10 cellular contexts compared by ENCODE assay signal in the genomic region with DNA sequence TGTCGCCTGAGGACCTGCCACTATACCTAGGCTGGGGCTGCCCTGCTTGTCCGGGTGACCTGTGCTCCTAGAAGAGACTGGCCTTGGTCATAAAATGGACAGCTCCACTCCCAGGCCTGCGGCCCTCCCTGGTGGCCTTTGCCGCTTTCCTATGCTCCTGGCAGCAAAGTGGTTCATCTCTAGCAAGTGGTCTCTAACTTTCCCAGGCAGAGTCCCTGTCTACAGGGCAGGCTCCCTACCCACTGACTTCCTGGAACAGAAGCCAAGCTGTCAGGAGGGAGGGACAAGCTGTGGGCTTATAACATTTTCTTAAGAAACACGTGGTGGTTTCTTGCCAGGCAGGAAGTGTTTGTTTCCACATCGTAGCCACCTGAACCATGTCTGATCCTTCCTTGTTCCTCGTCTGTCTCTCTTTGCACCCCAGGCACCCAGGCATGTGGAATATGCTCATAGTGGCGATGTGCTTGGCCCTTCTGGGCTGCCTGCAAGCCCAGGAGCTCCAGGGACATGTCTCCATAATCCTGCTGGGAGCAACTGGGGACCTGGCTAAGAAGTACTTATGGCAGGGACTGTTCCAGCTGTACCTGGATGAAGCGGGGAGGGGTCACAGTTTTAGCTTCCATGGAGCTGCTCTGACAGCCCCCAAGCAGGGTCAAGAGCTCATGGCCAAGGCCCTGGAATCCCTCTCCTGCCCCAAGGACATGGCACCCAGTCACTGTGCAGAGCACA. TPM values are rescaled to one million over a fixed set of nuclear protein-coding genes. Genes with fewer than 3 reads are reported as not detected.
DNase-seq lines count a peak whose midpoint lies in the region; ATAC-seq and TF ChIP-seq lines count a peak whose summit lies in the region.
"Had no signal": no experiment of that assay in that cellular context is flagged by ENCODE, and none has a peak within 500 bp of the region (broad histone marks: within the 10 kb centered on the region; RNA-seq: fewer than 3 reads in every experiment).

No MANE protein-coding gene starts in this region.

- no peaks in the 10 kb centered on the region for H3K27me3 ChIP-seq in heart left ventricle
- H3K27me3 ChIP-seq in liver (ENCODE audit: control insufficient read depth in 4 of 4, insufficient read depth in 4 of 4, low read length in 3 of 4), result no peaks in the 10 kb centered on the region
- no peaks in the 10 kb centered on the region for H3K27me3 ChIP-seq in tibial artery
- H3K27me3 ChIP-seq in brain microvascular endothelial cell (replicated peaks), result no peaks in the 10 kb centered on the region
- H3K27me3 ChIP-seq: hepatocyte had no signal

- no peaks in the 10 kb centered on the region for H3K9me3 ChIP-seq in heart left ventricle
- H3K9me3 ChIP-seq in liver (ENCODE audit: control insufficient read depth in 4 of 4, low read length in 3 of 4), result no peaks in the 10 kb centered on the region
- no peaks in the 10 kb centered on the region for H3K9me3 ChIP-seq in tibial artery

- peak overlapping the region; percentile 45 for H3K27ac Mint-ChIP-seq in activated T-helper 17 cell treated with anti-CD3 and anti-CD28 coated beads, Interleukin-2, amount 50 U/mL, for 72 hours

- intact Hi-C loops in heart left ventricle (cut with DNase I), result no loop called here
- intact Hi-C loops in Right ventricle myocardium inferior (cut with DNase I), result no loop called here
- intact Hi-C loops in tibial artery (cut with DNase I; ENCODE audit: low total_unique reads), result loop anchor here (10.0 kb wide), 1 partner anchor 110 kb away; no protein-coding TSS in a partner anchor
- intact Hi-C loops in sciatic nerve (cut with DNase I), result no loop called here

- no peak overlapping the region for H3K9ac ChIP-seq in liver (ENCODE audit: low read depth in 1 of 2, low read length in 2 of 2)

- in situ Hi-C loops in brain microvascular endothelial cell (cut with HindIII; ENCODE audit: low pct_ligation_motif_present, low sequenced_read_pairs), result no loop called here

- H3K4me3 ChIP-seq in heart left ventricle (no peak overlapping the region), liver (ENCODE audit: low read depth in 1 of 3, low read length in 3 of 3) (no peak overlapping the region), tibial artery (no peak overlapping the region), brain microvascular endothelial cell (ENCODE audit: low read depth, low read length) (no peak overlapping the region)
- H3K4me3 ChIP-seq: coronary artery, hepatocyte had no signal

- DNase-seq in heart left ventricle (no peak), Right ventricle myocardium inferior (ENCODE audit: missing footprints) (no peak), tibial artery (no peak), brain microvascular endothelial cell (no peak), sciatic nerve (ENCODE audit: low spot score) (no peak)
- DNase-seq in activated naive CD4-positive, alpha-beta T cell (lab: John Stamatoyannopoulos, UW), result no peak

- TF ChIP-seq CTCF in heart left ventricle (IDR thresholded peaks at IDR 0.05), result no peak
- TF ChIP-seq CTCF in liver (IDR thresholded peaks at IDR 0.05; ENCODE audit: low read depth, low read length, missing input control), result no peak
- TF ChIP-seq CTCF in tibial artery (IDR thresholded peaks at IDR 0.05), result no peak
- TF ChIP-seq CTCF in brain microvascular endothelial cell (IDR thresholded peaks at IDR 0.05; ENCODE audit: low read depth, low read length, missing control alignments), result no peak

- no peaks in the 10 kb centered on the region for H3K27me3 Mint-ChIP-seq in activated T-helper 17 cell treated with anti-CD3 and anti-CD28 coated beads, Interleukin-2, amount 50 U/mL, for 72 hours

- H3K36me3 ChIP-seq in heart left ventricle, result peaks cover 0 to 40% (median 26%) of the 10 kb centered on the region in 9 donors
- peaks cover 4 to 25% (median 20%) of the 10 kb centered on the region in 4 donors for H3K36me3 ChIP-seq in liver (ENCODE audit: control insufficient read depth in 4 of 4, insufficient read depth in 3 of 4, low read depth in 1 of 4, low read length in 3 of 4)
- H3K36me3 ChIP-seq in tibial artery, result peaks cover 15 to 35% (median 33%) of the 10 kb centered on the region in 3 donors
- peaks cover 3% of the 10 kb centered on the region for H3K36me3 ChIP-seq in brain microvascular endothelial cell (replicated peaks)

- H3K36me3 Mint-ChIP-seq in activated T-helper 17 cell treated with anti-CD3 and anti-CD28 coated beads, Interleukin-2, amount 50 U/mL, for 72 hours (ENCODE audit: low read depth), result no peaks in the 10 kb centered on the region

- H3K4me1 ChIP-seq in heart left ventricle, result peaks cover 5 to 92% (median 59%) of the 10 kb centered on the region in 12 donors
- H3K4me1 ChIP-seq in liver (ENCODE audit: control insufficient read depth in 4 of 4, insufficient read depth in 4 of 4, low read length in 3 of 4), result peaks cover 30 to 71% (median 64%) of the 10 kb centered on the region in 4 donors
- H3K4me1 ChIP-seq in tibial artery, result peaks cover 0 to 78% (median 68%) of the 10 kb centered on the region in 4 donors

- no peaks in the 10 kb centered on the region for H3K9me3 Mint-ChIP-seq in activated T-helper 17 cell treated with anti-CD3 and anti-CD28 coated beads, Interleukin-2, amount 50 U/mL, for 72 hours

- 64 to 79% (median 74%) methylated on average over 7 to 9 of the region's 9 CpGs for WGBS in heart left ventricle, 4 donors
- WGBS in liver, result 65% methylated on average over 9 of the region's 9 CpGs

- no peak for TF ChIP-seq POLR2A in heart left ventricle (IDR thresholded peaks at IDR 0.05)

- ATAC-seq in heart left ventricle, result no peak
- ATAC-seq in Right ventricle myocardium inferior, result no peak
- no peak for ATAC-seq in activated T-helper 17 cell treated with anti-CD3 and anti-CD28 coated beads, Interleukin-2, amount 50 U/mL, for 72 hours (replicated peaks)
- no peak for ATAC-seq in sciatic nerve

- H3K4me1 Mint-ChIP-seq in activated T-helper 17 cell treated with anti-CD3 and anti-CD28 coated beads, Interleukin-2, amount 50 U/mL, for 72 hours, result peaks cover 25% of the 10 kb centered on the region

- peak overlapping the region in 7 of 12 donors; percentile 9 to 97 (median 43) for H3K27ac ChIP-seq in heart left ventricle
- peak overlapping the region; percentile 96 to 99 for H3K27ac ChIP-seq in liver (ENCODE audit: low read depth in 1 of 2, low read length in 2 of 2)
- H3K27ac ChIP-seq in tibial artery, result peak overlapping the region; percentile 5 to 76
- no peak overlapping the region for H3K27ac ChIP-seq in brain microvascular endothelial cell
- H3K27ac ChIP-seq: hepatocyte had no signal

- no peak overlapping the region for H3K4me3 Mint-ChIP-seq in activated T-helper 17 cell treated with anti-CD3 and anti-CD28 coated beads, Interleukin-2, amount 50 U/mL, for 72 hours

- TF ChIP-seq RAD21 in liver (IDR thresholded peaks at IDR 0.05), result no peak

TF ChIP-seq in liver, 16 proteins besides CTCF, POLR2A, EP300 and RAD21 (continues in another document):
- TF ChIP-seq HNF4G (IDR thresholded peaks at IDR 0.05), result no peak
- TF ChIP-seq, protein P1, sequence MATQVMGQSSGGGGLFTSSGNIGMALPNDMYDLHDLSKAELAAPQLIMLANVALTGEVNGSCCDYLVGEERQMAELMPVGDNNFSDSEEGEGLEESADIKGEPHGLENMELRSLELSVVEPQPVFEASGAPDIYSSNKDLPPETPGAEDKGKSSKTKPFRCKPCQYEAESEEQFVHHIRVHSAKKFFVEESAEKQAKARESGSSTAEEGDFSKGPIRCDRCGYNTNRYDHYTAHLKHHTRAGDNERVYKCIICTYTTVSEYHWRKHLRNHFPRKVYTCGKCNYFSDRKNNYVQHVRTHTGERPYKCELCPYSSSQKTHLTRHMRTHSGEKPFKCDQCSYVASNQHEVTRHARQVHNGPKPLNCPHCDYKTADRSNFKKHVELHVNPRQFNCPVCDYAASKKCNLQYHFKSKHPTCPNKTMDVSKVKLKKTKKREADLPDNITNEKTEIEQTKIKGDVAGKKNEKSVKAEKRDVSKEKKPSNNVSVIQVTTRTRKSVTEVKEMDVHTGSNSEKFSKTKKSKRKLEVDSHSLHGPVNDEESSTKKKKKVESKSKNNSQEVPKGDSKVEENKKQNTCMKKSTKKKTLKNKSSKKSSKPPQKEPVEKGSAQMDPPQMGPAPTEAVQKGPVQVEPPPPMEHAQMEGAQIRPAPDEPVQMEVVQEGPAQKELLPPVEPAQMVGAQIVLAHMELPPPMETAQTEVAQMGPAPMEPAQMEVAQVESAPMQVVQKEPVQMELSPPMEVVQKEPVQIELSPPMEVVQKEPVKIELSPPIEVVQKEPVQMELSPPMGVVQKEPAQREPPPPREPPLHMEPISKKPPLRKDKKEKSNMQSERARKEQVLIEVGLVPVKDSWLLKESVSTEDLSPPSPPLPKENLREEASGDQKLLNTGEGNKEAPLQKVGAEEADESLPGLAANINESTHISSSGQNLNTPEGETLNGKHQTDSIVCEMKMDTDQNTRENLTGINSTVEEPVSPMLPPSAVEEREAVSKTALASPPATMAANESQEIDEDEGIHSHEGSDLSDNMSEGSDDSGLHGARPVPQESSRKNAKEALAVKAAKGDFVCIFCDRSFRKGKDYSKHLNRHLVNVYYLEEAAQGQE (IDR thresholded peaks at IDR 0.05), result peak; percentile 48

RNA-seq across cellular contexts. Expression of a gene that starts 10.1 kb away (rescaled TPM):
- total RNA-seq in heart left ventricle (10 to 100 TPM; 16.0 to 54.5 (median 27.9) TPM), Right ventricle myocardium inferior (18.7 TPM), liver (100 to 1,000 TPM in 1 of 2 donors, 10 to 100 TPM in 1; 47.7 to 134 TPM), sciatic nerve (52.9 TPM)
- polyA plus RNA-seq in heart left ventricle (10 to 100 TPM; 11.0 to 15.7 TPM), liver (10 to 100 TPM; 28.9 to 65.8 TPM)
- 10 to 100 TPM in 1 of 2 donors, 1 to 10 TPM in 1; 9.3 to 12.8 TPM for total RNA-seq in activated T-helper 17 cell treated with anti-CD3 and anti-CD28 coated beads, Interleukin-2, amount 50 U/mL, for 72 hours

RNA-seq across cellular contexts. Expression of a gene that starts 48.0 kb away (rescaled TPM):
- 10 to 100 TPM in 3 of 9 donors, 1 to 10 TPM in 6; 7.7 to 27.2 (median 9.2) TPM for total RNA-seq in heart left ventricle
- 10 to 100 TPM in 1 of 2 donors, 1 to 10 TPM in 1; 7.0 to 10.9 TPM for polyA plus RNA-seq in heart left ventricle
- total RNA-seq in Right ventricle myocardium inferior, result 16.5 TPM
- total RNA-seq in activated T-helper 17 cell treated with anti-CD3 and anti-CD28 coated beads, Interleukin-2, amount 50 U/mL, for 72 hours, result 10 to 100 TPM in 1 of 2 donors, 1 to 10 TPM in 1; 8.1 to 14.4 TPM
- total RNA-seq in liver, result 10 to 100 TPM in 1 of 2 donors, 1 to 10 TPM in 1; 4.1 to 19.1 TPM
- 10 to 100 TPM; 10.4 to 22.6 TPM for polyA plus RNA-seq in liver
- total RNA-seq in sciatic nerve, result 20.1 TPM
